ENCODE assay signal across 1 cellular context in genomic region chr1:3902546-3902945, GRCh38.
TF ChIP-seq lines count a peak whose summit lies in the region.

No MANE protein-coding gene starts in this region.

TF ChIP-seq in IMR-90, 13 proteins besides CTCF, POLR2A, EP300 and RAD21 (continued from another document):
- TF ChIP-seq ELK1 (IDR thresholded peaks at IDR 0.05; ENCODE audit: borderline replicate concordance, low read depth, low read length), result no peak
- TF ChIP-seq RCOR1 (IDR thresholded peaks at IDR 0.05; ENCODE audit: insufficient replicate concordance, low read length), result no peak
- TF ChIP-seq MAZ (IDR thresholded peaks at IDR 0.05; ENCODE audit: borderline replicate concordance, low read depth, low read length), result no peak
- TF ChIP-seq BHLHE40 (IDR thresholded peaks at IDR 0.05; ENCODE audit: low read depth, low read length), result no peak
- no peak for TF ChIP-seq MAFK (IDR thresholded peaks at IDR 0.05; ENCODE audit: low read depth, low read length)
